8 cellular contexts compared by ENCODE assay signal in genomic region chr12:14664434-14665023, GRCh38. TPM values are rescaled to one million over a fixed set of nuclear protein-coding genes. Genes with fewer than 3 reads are reported as not detected.
DNase-seq lines count a peak whose midpoint lies in the region; ATAC-seq and FAIRE-seq lines count a peak whose summit lies in the region.

No MANE protein-coding gene starts in this region.

- DNase-seq in activated T-cell treated with anti-CD3 and anti-CD28 coated beads, Interleukin-2, amount 50 U/mL, for 4 hours = peak; percentile 24
- DNase-seq in activated T-cell treated with anti-CD3 and anti-CD28 coated beads for 4 hours (no peak), KBM-7 (peak; percentile 57), RCC 7860 (ENCODE audit: low spot score) (no peak), memory B cell (ENCODE audit: low spot score in 2 of 2) (peak; percentile 36 to 57), aorta (no peak)

- 63 to 65% methylated on average over 7 of the region's 7 CpGs for WGBS in aorta, 2 donors

- no peaks in the 10 kb centered on the region for H3K36me3 Mint-ChIP-seq in activated T-cell treated with anti-CD3 and anti-CD28 coated beads, Interleukin-2, amount 50 U/mL, for 4 hours (ENCODE audit: insufficient read depth)
- H3K36me3 Mint-ChIP-seq in memory B cell = no peaks in the 10 kb centered on the region

- no peaks in the 10 kb centered on the region for H3K9me3 ChIP-seq in aorta (ENCODE audit: control insufficient read depth, low read length)

- peaks cover 5% of the 10 kb centered on the region for H3K4me1 Mint-ChIP-seq in activated T-cell treated with anti-CD3 and anti-CD28 coated beads, Interleukin-2, amount 50 U/mL, for 4 hours (ENCODE audit: low read depth)
- peaks cover 18% of the 10 kb centered on the region for H3K4me1 Mint-ChIP-seq in memory B cell

- no peak overlapping the region for H3K4me3 ChIP-seq in aorta (ENCODE audit: low read length in 2 of 2)

- H3K27ac Mint-ChIP-seq in memory B cell = peak overlapping the region; percentile 21

- H3K9me3 Mint-ChIP-seq in activated T-cell treated with anti-CD3 and anti-CD28 coated beads, Interleukin-2, amount 50 U/mL, for 4 hours = no peaks in the 10 kb centered on the region
- peaks cover 3% of the 10 kb centered on the region for H3K9me3 Mint-ChIP-seq in memory B cell

- H3K27ac ChIP-seq in aorta (ENCODE audit: low read depth in 1 of 2, low read length in 2 of 2) = no peak overlapping the region

- H3K27me3 ChIP-seq in aorta (ENCODE audit: control insufficient read depth in 1 of 2, insufficient read depth in 2 of 2, low read length in 1 of 2) = no peaks in the 10 kb centered on the region

- no peak for ATAC-seq in activated T-cell treated with anti-CD3 and anti-CD28 coated beads, Interleukin-2, amount 50 U/mL, for 4 hours
- ATAC-seq in memory B cell (ENCODE audit: low read depth) (peak; percentile 76), HG03354 (IDR thresholded peaks at IDR 0.05; ENCODE audit: poor library complexity, severe bottlenecking, unreplicated experiment) (no peak), aorta (ENCODE audit: low FRiP score) (no peak)

- H3K36me3 ChIP-seq in aorta (ENCODE audit: control insufficient read depth in 1 of 2, insufficient read depth in 2 of 2, low read length in 1 of 2) = no peaks in the 10 kb centered on the region

- peaks cover 8% of the 10 kb centered on the region for H3K27me3 Mint-ChIP-seq in activated T-cell treated with anti-CD3 and anti-CD28 coated beads, Interleukin-2, amount 50 U/mL, for 4 hours (ENCODE audit: low read depth)
- H3K27me3 Mint-ChIP-seq in memory B cell = peaks cover 3% of the 10 kb centered on the region

- no peaks in the 10 kb centered on the region for H3K4me1 ChIP-seq in aorta (ENCODE audit: control insufficient read depth in 1 of 2, insufficient read depth in 2 of 2, low read length in 2 of 2)

- in situ Hi-C loops in KBM-7 (cut with MboI; ENCODE audit: low pct_unique_long_range_greater_than_20kb, low sequenced_read_pairs) = no loop called here

- FAIRE-seq in RCC 7860 (lab: Jason Lieb, UNC) (peak; percentile 35), colon (lab: Jason Lieb, UNC) (peak; percentile 28)

- intact Hi-C loops in aorta (cut with DNase I) = loop anchor here (1.0 to 5.0 kb wide), 3 partner anchors 34 to 427 kb away; no protein-coding TSS in a partner anchor

- H3K4me3 Mint-ChIP-seq in activated T-cell treated with anti-CD3 and anti-CD28 coated beads, Interleukin-2, amount 50 U/mL, for 4 hours = no peak overlapping the region
- H3K4me3 Mint-ChIP-seq in memory B cell = no peak overlapping the region

RNA-seq across cellular contexts. Expression of gene GUCY2C, which starts 31.9 kb away (rescaled TPM):
- total RNA-seq in activated T-cell treated with anti-CD3 and anti-CD28 coated beads, Interleukin-2, amount 50 U/mL, for 4 hours = not detected
- total RNA-seq in aorta = not detected
- 1 to 10 TPM in 1 of 2 donors, not detected in 1; 3.0 TPM for polyA plus RNA-seq in aorta

Comparison
In these comparisons a context has a peak if more than half of its experiments do, and no peak if none do; other contexts are left out.
1. DNase-seq: peak in activated T-cell treated with anti-CD3 and anti-CD28 coated beads, Interleukin-2, amount 50 U/mL, for 4 hours (single experiment), KBM-7 (single experiment) and memory B cell (2 of 2); none in activated T-cell treated with anti-CD3 and anti-CD28 coated beads for 4 hours (single experiment), RCC 7860 (single experiment) and aorta (0 of 2).